13 cellular contexts compared by ENCODE assay signal in genomic region chr9:3868012-3868411, GRCh38.
DNase-seq lines count a peak whose midpoint lies in the region; ATAC-seq and TF ChIP-seq lines count a peak whose summit lies in the region.
"Had no signal": no experiment of that assay in that cellular context is flagged by ENCODE, and none has a peak within 500 bp of the region (broad histone marks: within the 10 kb centered on the region; RNA-seq: fewer than 3 reads in every experiment).

No MANE protein-coding gene starts in this region.

- no peaks in the 10 kb centered on the region for H3K9me3 Mint-ChIP-seq in stimulated activated memory B cell treated with anti-CD40 and anti-IgM and Interleukin-4, amounts not matched to agents 10 μg/mL and 1 μg/mL and 100 μg/mL, for 72 hours

- H3K9me2 ChIP-seq in SK-N-SH: no peaks in the 10 kb centered on the region

- no peak for TF ChIP-seq POLR2A in erythroblast (IDR thresholded peaks at IDR 0.05; ENCODE audit: low read length)

- H3K27ac Mint-ChIP-seq in stimulated activated memory B cell treated with anti-CD40 and anti-IgM and Interleukin-4, amounts not matched to agents 10 μg/mL and 1 μg/mL and 100 μg/mL, for 72 hours: no peak overlapping the region

- H3K27me3 Mint-ChIP-seq in stimulated activated memory B cell treated with anti-CD40 and anti-IgM and Interleukin-4, amounts not matched to agents 10 μg/mL and 1 μg/mL and 100 μg/mL, for 72 hours: no peaks in the 10 kb centered on the region

- H2AFZ ChIP-seq in SK-N-SH (ENCODE audit: low read depth): no peak overlapping the region

- H3K9me3 ChIP-seq in SK-N-SH: no peaks in the 10 kb centered on the region
- H3K9me3 ChIP-seq: upper lobe of right lung had no signal

- peaks cover 10% of the 10 kb centered on the region for H3K79me2 ChIP-seq in SK-N-SH (ENCODE audit: insufficient read depth)

- ATAC-seq in GM18868 (IDR thresholded peaks at IDR 0.05; ENCODE audit: unreplicated experiment) (peak; percentile 54), HG02588 (IDR thresholded peaks at IDR 0.05; ENCODE audit: unreplicated experiment) (peak; percentile 94), HG03565 (IDR thresholded peaks at IDR 0.05; ENCODE audit: unreplicated experiment) (peak; percentile 69)
- no peak for ATAC-seq in stimulated activated memory B cell treated with anti-CD40 and anti-IgM and Interleukin-4, amounts not matched to agents 10 μg/mL and 1 μg/mL and 100 μg/mL, for 72 hours
- ATAC-seq: sciatic nerve, upper lobe of right lung had no signal

- DNase-seq in EH (ENCODE audit: low read depth) (peak; percentile 19), NCI-H1092 treated with DMSO at 0.1 percent for 48 hours (lab: John Stamatoyannopoulos, UW) (no peak), SK-N-SH (no peak), erythroblast (lab: John Stamatoyannopoulos, UW) (no peak)
- DNase-seq: NCI-H226, upper lobe of right lung had no signal

- H4K20me1 ChIP-seq in SK-N-SH (ENCODE audit: insufficient read depth): no peaks in the 10 kb centered on the region
- H4K20me1 ChIP-seq: BLaER1 had no signal

- H3F3A ChIP-seq in SK-N-SH (replicated peaks; ENCODE audit: insufficient read depth): peaks cover 28% of the 10 kb centered on the region

- TF ChIP-seq EP300 in SK-N-SH (IDR thresholded peaks at IDR 0.05; ENCODE audit: borderline replicate concordance in 1 of 2, low read depth in 1 of 2, low read length in 1 of 2): no peak

- no peaks in the 10 kb centered on the region for H3K36me3 ChIP-seq in SK-N-SH (replicated peaks in 1 of 2; ENCODE audit: control insufficient read depth in 1 of 2, insufficient read depth in 2 of 2, low read length in 1 of 2)
- H3K36me3 ChIP-seq: BLaER1, upper lobe of right lung had no signal

- TF ChIP-seq RAD21 in SK-N-SH (IDR thresholded peaks at IDR 0.05; ENCODE audit: low read length): no peak

- H3K4me3 ChIP-seq in SK-N-SH (ENCODE audit: low read depth in 2 of 2, low read length in 1 of 2): no peak overlapping the region
- H3K4me3 ChIP-seq: BLaER1, upper lobe of right lung had no signal

- H3K4me1 ChIP-seq in SK-N-SH (ENCODE audit: control insufficient read depth in 1 of 2, insufficient read depth in 2 of 2, low read depth in 1 of 2, low read length in 1 of 2): peaks cover 3 to 21% of the 10 kb centered on the region in 2 experiments
- H3K4me1 ChIP-seq: BLaER1, upper lobe of right lung had no signal

- no peaks in the 10 kb centered on the region for H3K27me3 ChIP-seq in SK-N-SH (ENCODE audit: insufficient read depth)
- H3K27me3 ChIP-seq: BLaER1, upper lobe of right lung had no signal

- no peak overlapping the region for H3K4me2 ChIP-seq in SK-N-SH
- H3K4me2 ChIP-seq: BLaER1 had no signal

- no peak overlapping the region for H3K27ac ChIP-seq in SK-N-SH (ENCODE audit: low read depth in 2 of 2, low read length in 1 of 2)
- H3K27ac ChIP-seq: BLaER1, RWPE1, upper lobe of right lung had no signal

- TF ChIP-seq CTCF in SK-N-SH (IDR thresholded peaks at IDR 0.05): no peak

- no peak overlapping the region for H3K4me3 Mint-ChIP-seq in stimulated activated memory B cell treated with anti-CD40 and anti-IgM and Interleukin-4, amounts not matched to agents 10 μg/mL and 1 μg/mL and 100 μg/mL, for 72 hours

- no peak overlapping the region for H3K9ac ChIP-seq in SK-N-SH
- H3K9ac ChIP-seq: BLaER1 had no signal

- WGBS in SK-N-SH (ENCODE audit: low lambda C conversion rate): 62% methylated on average over 3 of the region's 3 CpGs

- H3K4me1 Mint-ChIP-seq in stimulated activated memory B cell treated with anti-CD40 and anti-IgM and Interleukin-4, amounts not matched to agents 10 μg/mL and 1 μg/mL and 100 μg/mL, for 72 hours: no peaks in the 10 kb centered on the region

- POLR2A ChIA-PET in SK-N-SH (lab: Yijun Ruan, JAX): no interaction called here

- CTCF ChIA-PET in SK-N-SH (lab: Yijun Ruan, JAX): no interaction called here

- H3K36me3 Mint-ChIP-seq in stimulated activated memory B cell treated with anti-CD40 and anti-IgM and Interleukin-4, amounts not matched to agents 10 μg/mL and 1 μg/mL and 100 μg/mL, for 72 hours: no peaks in the 10 kb centered on the region

TF ChIP-seq in SK-N-SH, 30 proteins besides CTCF, POLR2A, EP300 and RAD21:
- TF ChIP-seq FOXJ3 (CRISPR knock-in tag; IDR thresholded peaks at IDR 0.05) (no peak), GABPA (IDR thresholded peaks at IDR 0.05; ENCODE audit: low read depth) (no peak), GATA2 (CRISPR knock-in tag; IDR thresholded peaks at IDR 0.05) (no peak), RFX5 (IDR thresholded peaks at IDR 0.05; ENCODE audit: low read length) (no peak), NFIC (IDR thresholded peaks at IDR 0.05; ENCODE audit: borderline replicate concordance) (no peak), SMC3 (IDR thresholded peaks at IDR 0.05; ENCODE audit: low read depth, low read length) (no peak), TEAD4 (IDR thresholded peaks at IDR 0.05; ENCODE audit: borderline replicate concordance, insufficient read depth) (no peak), TCF12 (IDR thresholded peaks at IDR 0.05) (no peak), NRF1 (IDR thresholded peaks at IDR 0.05; ENCODE audit: low read depth, low read length) (no peak), EZH2phosphoT487 (IDR thresholded peaks at IDR 0.05; ENCODE audit: borderline replicate concordance, low read depth) (no peak), FOXM1 (IDR thresholded peaks at IDR 0.05; ENCODE audit: low read depth) (no peak), FOSL2 (IDR thresholded peaks at IDR 0.05; ENCODE audit: borderline replicate concordance, low read depth) (no peak), POLR2AphosphoS5 (IDR thresholded peaks at IDR 0.05; ENCODE audit: low read depth, low read length) (no peak)
- TF ChIP-seq, protein P1, sequence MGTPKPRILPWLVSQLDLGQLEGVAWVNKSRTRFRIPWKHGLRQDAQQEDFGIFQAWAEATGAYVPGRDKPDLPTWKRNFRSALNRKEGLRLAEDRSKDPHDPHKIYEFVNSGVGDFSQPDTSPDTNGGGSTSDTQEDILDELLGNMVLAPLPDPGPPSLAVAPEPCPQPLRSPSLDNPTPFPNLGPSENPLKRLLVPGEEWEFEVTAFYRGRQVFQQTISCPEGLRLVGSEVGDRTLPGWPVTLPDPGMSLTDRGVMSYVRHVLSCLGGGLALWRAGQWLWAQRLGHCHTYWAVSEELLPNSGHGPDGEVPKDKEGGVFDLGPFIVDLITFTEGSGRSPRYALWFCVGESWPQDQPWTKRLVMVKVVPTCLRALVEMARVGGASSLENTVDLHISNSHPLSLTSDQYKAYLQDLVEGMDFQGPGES (IDR thresholded peaks at IDR 0.05; ENCODE audit: low read depth, low read length): no peak
- TF ChIP-seq, protein P2, sequence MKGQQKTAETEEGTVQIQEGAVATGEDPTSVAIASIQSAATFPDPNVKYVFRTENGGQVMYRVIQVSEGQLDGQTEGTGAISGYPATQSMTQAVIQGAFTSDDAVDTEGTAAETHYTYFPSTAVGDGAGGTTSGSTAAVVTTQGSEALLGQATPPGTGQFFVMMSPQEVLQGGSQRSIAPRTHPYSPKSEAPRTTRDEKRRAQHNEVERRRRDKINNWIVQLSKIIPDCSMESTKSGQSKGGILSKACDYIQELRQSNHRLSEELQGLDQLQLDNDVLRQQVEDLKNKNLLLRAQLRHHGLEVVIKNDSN (IDR thresholded peaks at IDR 0.05; ENCODE audit: borderline replicate concordance, low read depth): no peak
